ENCODE assay signal across 1 cellular context in the genomic region with DNA sequence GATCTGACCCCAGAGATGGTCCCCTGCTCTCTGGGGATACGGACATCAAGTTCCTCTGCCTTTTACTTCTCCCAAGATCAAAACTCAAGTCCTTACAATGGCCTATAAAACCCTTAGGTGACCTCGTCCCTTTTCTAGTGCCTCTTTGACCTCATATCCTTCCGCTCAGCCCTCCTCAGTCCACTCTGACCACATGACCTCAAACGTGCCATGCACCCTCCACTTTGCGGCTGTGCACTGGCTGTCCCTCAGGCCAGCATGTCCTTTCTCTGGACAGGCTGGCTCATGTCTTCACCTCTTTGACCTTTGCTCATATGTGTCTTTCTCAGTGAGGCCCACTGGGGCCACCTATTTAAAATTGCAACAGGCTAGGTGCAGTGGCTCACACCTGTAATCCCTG.
TF ChIP-seq lines count a peak whose summit lies in the region.

No MANE protein-coding gene starts in this region.

TF ChIP-seq in H1, 55 proteins besides CTCF, POLR2A, EP300 and RAD21:
- no peak for TF ChIP-seq SIN3A (conservative IDR thresholded peaks at IDR 0.05 in 1 of 2, IDR thresholded peaks at IDR 0.05 in 1 of 2; ENCODE audit: low read depth in 1 of 2, low read length in 2 of 2)
- TF ChIP-seq, protein P1, sequence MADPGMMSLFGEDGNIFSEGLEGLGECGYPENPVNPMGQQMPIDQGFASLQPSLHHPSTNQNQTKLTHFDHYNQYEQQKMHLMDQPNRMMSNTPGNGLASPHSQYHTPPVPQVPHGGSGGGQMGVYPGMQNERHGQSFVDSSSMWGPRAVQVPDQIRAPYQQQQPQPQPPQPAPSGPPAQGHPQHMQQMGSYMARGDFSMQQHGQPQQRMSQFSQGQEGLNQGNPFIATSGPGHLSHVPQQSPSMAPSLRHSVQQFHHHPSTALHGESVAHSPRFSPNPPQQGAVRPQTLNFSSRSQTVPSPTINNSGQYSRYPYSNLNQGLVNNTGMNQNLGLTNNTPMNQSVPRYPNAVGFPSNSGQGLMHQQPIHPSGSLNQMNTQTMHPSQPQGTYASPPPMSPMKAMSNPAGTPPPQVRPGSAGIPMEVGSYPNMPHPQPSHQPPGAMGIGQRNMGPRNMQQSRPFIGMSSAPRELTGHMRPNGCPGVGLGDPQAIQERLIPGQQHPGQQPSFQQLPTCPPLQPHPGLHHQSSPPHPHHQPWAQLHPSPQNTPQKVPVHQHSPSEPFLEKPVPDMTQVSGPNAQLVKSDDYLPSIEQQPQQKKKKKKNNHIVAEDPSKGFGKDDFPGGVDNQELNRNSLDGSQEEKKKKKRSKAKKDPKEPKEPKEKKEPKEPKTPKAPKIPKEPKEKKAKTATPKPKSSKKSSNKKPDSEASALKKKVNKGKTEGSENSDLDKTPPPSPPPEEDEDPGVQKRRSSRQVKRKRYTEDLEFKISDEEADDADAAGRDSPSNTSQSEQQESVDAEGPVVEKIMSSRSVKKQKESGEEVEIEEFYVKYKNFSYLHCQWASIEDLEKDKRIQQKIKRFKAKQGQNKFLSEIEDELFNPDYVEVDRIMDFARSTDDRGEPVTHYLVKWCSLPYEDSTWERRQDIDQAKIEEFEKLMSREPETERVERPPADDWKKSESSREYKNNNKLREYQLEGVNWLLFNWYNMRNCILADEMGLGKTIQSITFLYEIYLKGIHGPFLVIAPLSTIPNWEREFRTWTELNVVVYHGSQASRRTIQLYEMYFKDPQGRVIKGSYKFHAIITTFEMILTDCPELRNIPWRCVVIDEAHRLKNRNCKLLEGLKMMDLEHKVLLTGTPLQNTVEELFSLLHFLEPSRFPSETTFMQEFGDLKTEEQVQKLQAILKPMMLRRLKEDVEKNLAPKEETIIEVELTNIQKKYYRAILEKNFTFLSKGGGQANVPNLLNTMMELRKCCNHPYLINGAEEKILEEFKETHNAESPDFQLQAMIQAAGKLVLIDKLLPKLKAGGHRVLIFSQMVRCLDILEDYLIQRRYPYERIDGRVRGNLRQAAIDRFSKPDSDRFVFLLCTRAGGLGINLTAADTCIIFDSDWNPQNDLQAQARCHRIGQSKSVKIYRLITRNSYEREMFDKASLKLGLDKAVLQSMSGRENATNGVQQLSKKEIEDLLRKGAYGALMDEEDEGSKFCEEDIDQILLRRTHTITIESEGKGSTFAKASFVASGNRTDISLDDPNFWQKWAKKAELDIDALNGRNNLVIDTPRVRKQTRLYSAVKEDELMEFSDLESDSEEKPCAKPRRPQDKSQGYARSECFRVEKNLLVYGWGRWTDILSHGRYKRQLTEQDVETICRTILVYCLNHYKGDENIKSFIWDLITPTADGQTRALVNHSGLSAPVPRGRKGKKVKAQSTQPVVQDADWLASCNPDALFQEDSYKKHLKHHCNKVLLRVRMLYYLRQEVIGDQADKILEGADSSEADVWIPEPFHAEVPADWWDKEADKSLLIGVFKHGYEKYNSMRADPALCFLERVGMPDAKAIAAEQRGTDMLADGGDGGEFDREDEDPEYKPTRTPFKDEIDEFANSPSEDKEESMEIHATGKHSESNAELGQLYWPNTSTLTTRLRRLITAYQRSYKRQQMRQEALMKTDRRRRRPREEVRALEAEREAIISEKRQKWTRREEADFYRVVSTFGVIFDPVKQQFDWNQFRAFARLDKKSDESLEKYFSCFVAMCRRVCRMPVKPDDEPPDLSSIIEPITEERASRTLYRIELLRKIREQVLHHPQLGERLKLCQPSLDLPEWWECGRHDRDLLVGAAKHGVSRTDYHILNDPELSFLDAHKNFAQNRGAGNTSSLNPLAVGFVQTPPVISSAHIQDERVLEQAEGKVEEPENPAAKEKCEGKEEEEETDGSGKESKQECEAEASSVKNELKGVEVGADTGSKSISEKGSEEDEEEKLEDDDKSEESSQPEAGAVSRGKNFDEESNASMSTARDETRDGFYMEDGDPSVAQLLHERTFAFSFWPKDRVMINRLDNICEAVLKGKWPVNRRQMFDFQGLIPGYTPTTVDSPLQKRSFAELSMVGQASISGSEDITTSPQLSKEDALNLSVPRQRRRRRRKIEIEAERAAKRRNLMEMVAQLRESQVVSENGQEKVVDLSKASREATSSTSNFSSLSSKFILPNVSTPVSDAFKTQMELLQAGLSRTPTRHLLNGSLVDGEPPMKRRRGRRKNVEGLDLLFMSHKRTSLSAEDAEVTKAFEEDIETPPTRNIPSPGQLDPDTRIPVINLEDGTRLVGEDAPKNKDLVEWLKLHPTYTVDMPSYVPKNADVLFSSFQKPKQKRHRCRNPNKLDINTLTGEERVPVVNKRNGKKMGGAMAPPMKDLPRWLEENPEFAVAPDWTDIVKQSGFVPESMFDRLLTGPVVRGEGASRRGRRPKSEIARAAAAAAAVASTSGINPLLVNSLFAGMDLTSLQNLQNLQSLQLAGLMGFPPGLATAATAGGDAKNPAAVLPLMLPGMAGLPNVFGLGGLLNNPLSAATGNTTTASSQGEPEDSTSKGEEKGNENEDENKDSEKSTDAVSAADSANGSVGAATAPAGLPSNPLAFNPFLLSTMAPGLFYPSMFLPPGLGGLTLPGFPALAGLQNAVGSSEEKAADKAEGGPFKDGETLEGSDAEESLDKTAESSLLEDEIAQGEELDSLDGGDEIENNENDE (IDR thresholded peaks at IDR 0.05; ENCODE audit: insufficient replicate concordance, low read length): no peak
- no peak for TF ChIP-seq CREB1 (IDR thresholded peaks at IDR 0.05)
- TF ChIP-seq CTBP2 (IDR thresholded peaks at IDR 0.05; ENCODE audit: borderline replicate concordance, insufficient read depth, insufficient read length, low read length): no peak
- no peak for TF ChIP-seq POLR2AphosphoS5 (IDR thresholded peaks at IDR 0.05; ENCODE audit: low read depth, low read length)
- no peak for TF ChIP-seq ZNF274 (IDR thresholded peaks at IDR 0.05; ENCODE audit: borderline replicate concordance, extremely low read depth, low read length)
- TF ChIP-seq KDM4A (IDR thresholded peaks at IDR 0.05; ENCODE audit: low read depth, low read length, severe bottlenecking): no peak
- no peak for TF ChIP-seq CHD2 (IDR thresholded peaks at IDR 0.05; ENCODE audit: low read length)
- TF ChIP-seq RBBP5 (IDR thresholded peaks at IDR 0.05; ENCODE audit: borderline replicate concordance, low read depth, low read length): no peak
- TF ChIP-seq TAF7 (optimal IDR thresholded peaks at IDR 0.05; ENCODE audit: borderline replicate concordance, low read depth, low read length): no peak
- TF ChIP-seq RXRA (IDR thresholded peaks at IDR 0.05; ENCODE audit: insufficient read depth, low read depth, low read length): no peak
- TF ChIP-seq E2F6 (IDR thresholded peaks at IDR 0.05): no peak
- no peak for TF ChIP-seq NRF1 (IDR thresholded peaks at IDR 0.05; ENCODE audit: low read depth, low read length)
- no peak for TF ChIP-seq TAF1 (IDR thresholded peaks at IDR 0.05; ENCODE audit: low read depth, low read length)
- TF ChIP-seq YY1 (IDR thresholded peaks at IDR 0.05; ENCODE audit: low read depth, low read length): no peak
- no peak for TF ChIP-seq SP4 (IDR thresholded peaks at IDR 0.05; ENCODE audit: low read length)
- no peak for TF ChIP-seq RFX5 (IDR thresholded peaks at IDR 0.05; ENCODE audit: borderline replicate concordance, low read depth, low read length)
